Comparison of ENCODE assay signal across 8 cellular contexts in genomic region chr15:57375827-57376694, GRCh38. TPM values are rescaled to one million over a fixed set of nuclear protein-coding genes. Genes with fewer than 3 reads are reported as not detected.
A peak's percentile ranks its signal among the peaks of the same experiment; 100 is the strongest.
DNase-seq lines count a peak whose midpoint lies in the region; ATAC-seq and TF ChIP-seq lines count a peak whose summit lies in the region.

CGNL1 (plus strand) TSS chr15:57376505; CDS start chr15:57438000, 61,495 bp downstream.

- DNase-seq in activated T-cell treated with anti-CD3 and anti-CD28 coated beads, Interleukin-2, amount 50 U/mL, for 4 hours: no peak
- no peak for DNase-seq in activated T-cell treated with anti-CD3 and anti-CD28 coated beads, Interleukin-2, amount 50 U/mL, for 48 hours
- DNase-seq in ascending aorta (ENCODE audit: low spot score in 2 of 2): peak in 1 of 2 donors; percentile 78
- DNase-seq in hepatocyte (ENCODE audit: low spot score): peak; percentile 77
- no peak for DNase-seq in retinal pigment epithelial cell (ENCODE audit: low read depth)
- no peak for DNase-seq in NK-92 (lab: John Stamatoyannopoulos, UW; ENCODE audit: unreplicated experiment)
- no peak for DNase-seq in NK-92 treated with Interleukin-12 subunit alpha and Interleukin-12 subunit beta, amount 100 ng/mL, for 24 hours (lab: John Stamatoyannopoulos, UW)
- DNase-seq in NCI-H2171 (lab: John Stamatoyannopoulos, UW): no peak

- H3K9me3 ChIP-seq in ascending aorta (no peaks in the 10 kb centered on the region), hepatocyte (ENCODE audit: low read depth) (no peaks in the 10 kb centered on the region)

- WGBS in hepatocyte (ENCODE audit: low lambda C conversion rate, missing lambda C conversion rate): 51% methylated on average over 24 of the region's 76 CpGs

- no peaks in the 10 kb centered on the region for H3K9me2 ChIP-seq in hepatocyte (replicated peaks; ENCODE audit: insufficient read depth)

- H3K4me3 ChIP-seq in ascending aorta (peak within 1 kb of the TSS; percentile 66 to 84), hepatocyte (peak within 1 kb of the TSS; percentile 62), retinal pigment epithelial cell (ENCODE audit: low read length) (peak within 1 kb of the TSS; percentile 92)

- H3K36me3 Mint-ChIP-seq in activated T-cell treated with anti-CD3 and anti-CD28 coated beads, Interleukin-2, amount 50 U/mL, for 4 hours (ENCODE audit: insufficient read depth): no peaks in the 10 kb centered on the region

- H3K79me2 ChIP-seq in hepatocyte: peaks cover 28% of the 10 kb centered on the region

- peak within 1 kb of the TSS; percentile 52 for H2AFZ ChIP-seq in hepatocyte

- H3K36me3 ChIP-seq in ascending aorta (no peaks in the 10 kb centered on the region), hepatocyte (replicated peaks; ENCODE audit: insufficient read depth, low read depth) (no peaks in the 10 kb centered on the region)

- intact Hi-C loops in ascending aorta (cut with DNase I): loop anchor here (5.0 kb wide), 2 partner anchors 46 to 61 kb away; no protein-coding TSS in a partner anchor

- H3K27me3 Mint-ChIP-seq in activated T-cell treated with anti-CD3 and anti-CD28 coated beads, Interleukin-2, amount 50 U/mL, for 4 hours (ENCODE audit: low read depth): peaks cover 52% of the 10 kb centered on the region

- H3K27ac ChIP-seq in ascending aorta (peak within 1 kb of the TSS; percentile 53 to 62), hepatocyte (peak within 1 kb of the TSS; percentile 28)

- H3K27me3 ChIP-seq in ascending aorta (no peaks in the 10 kb centered on the region), hepatocyte (no peaks in the 10 kb centered on the region)

- H3K4me1 ChIP-seq in ascending aorta (peaks cover 0 to 7% of the 10 kb centered on the region in 2 donors), hepatocyte (ENCODE audit: insufficient read depth) (peaks cover 9% of the 10 kb centered on the region)

- peak within 1 kb of the TSS; percentile 95 for H3K4me2 ChIP-seq in hepatocyte

- peak within 1 kb of the TSS; percentile 64 for H3K4me3 Mint-ChIP-seq in activated T-cell treated with anti-CD3 and anti-CD28 coated beads, Interleukin-2, amount 50 U/mL, for 4 hours

- ATAC-seq in activated T-cell treated with anti-CD3 and anti-CD28 coated beads, Interleukin-2, amount 50 U/mL, for 4 hours: peak in 1 of 2 donors; percentile 59

- no peaks in the 10 kb centered on the region for H4K20me1 ChIP-seq in hepatocyte (ENCODE audit: insufficient read depth, poor library complexity, severe bottlenecking)

- no peak for TF ChIP-seq CTCF in ascending aorta (IDR thresholded peaks at IDR 0.05)
- no peak for TF ChIP-seq CTCF in hepatocyte (IDR thresholded peaks at IDR 0.05; ENCODE audit: poor library complexity)
- TF ChIP-seq CTCF in retinal pigment epithelial cell (conservative IDR thresholded peaks at IDR 0.05; ENCODE audit: low read depth, low read length): no peak

- H3K9me3 Mint-ChIP-seq in activated T-cell treated with anti-CD3 and anti-CD28 coated beads, Interleukin-2, amount 50 U/mL, for 4 hours: no peaks in the 10 kb centered on the region

- H3K4me1 Mint-ChIP-seq in activated T-cell treated with anti-CD3 and anti-CD28 coated beads, Interleukin-2, amount 50 U/mL, for 4 hours (ENCODE audit: low read depth): peaks cover 12% of the 10 kb centered on the region

RNA-seq across cellular contexts. Expression of gene CGNL1, which starts in this region (rescaled TPM):
- total RNA-seq in activated T-cell treated with anti-CD3 and anti-CD28 coated beads, Interleukin-2, amount 50 U/mL, for 4 hours: under 1 TPM; 0.05 to 0.08 (median 0.05) TPM
- total RNA-seq in ascending aorta: 3.5 TPM
- 13.1 and 13.7 TPM in 2 replicates for total RNA-seq in hepatocyte
- 9.8 and 11.4 TPM in 2 replicates for polyA plus RNA-seq in hepatocyte
